Comparison of ENCODE assay signal across 9 cellular contexts in the genomic region with DNA sequence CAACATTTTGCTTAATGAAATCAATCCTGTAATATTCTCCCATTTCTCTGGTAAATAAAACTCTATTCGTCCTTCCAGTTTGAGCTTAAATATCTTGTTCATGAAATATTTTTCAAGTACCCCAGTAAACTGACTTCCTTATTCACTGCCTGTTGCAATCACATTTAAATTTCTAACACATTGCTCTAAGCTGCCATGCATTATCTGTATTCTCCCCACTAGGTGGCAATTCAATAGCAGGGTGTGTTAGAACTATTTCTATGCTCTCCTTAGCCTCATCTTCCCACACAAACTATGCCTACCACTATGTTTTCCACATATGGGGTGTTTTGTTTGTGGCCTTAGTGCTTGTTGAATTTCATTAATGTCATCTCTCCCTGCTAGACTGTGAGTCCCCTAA.
DNase-seq lines count a peak whose midpoint lies in the region; ATAC-seq and TF ChIP-seq lines count a peak whose summit lies in the region.
"Had no signal": no experiment of that assay in that cellular context is flagged by ENCODE, and none has a peak within 500 bp of the region (broad histone marks: within the 10 kb centered on the region; RNA-seq: fewer than 3 reads in every experiment).

No MANE protein-coding gene starts in this region.

- H2AFZ ChIP-seq in neural cell (ENCODE audit: low read depth, low read length), result no peak overlapping the region

- no peak overlapping the region for H3K27ac Mint-ChIP-seq in activated CD8-positive, alpha-beta T cell treated with anti-CD3 and anti-CD28 coated beads for 36 hours
- no peak overlapping the region for H3K27ac Mint-ChIP-seq in activated CD8-positive, alpha-beta T cell treated with anti-CD3 and anti-CD28 coated beads, Interleukin-2, amount 10 ng/mL, durations not matched to agents 7 days and 5 days
- no peak overlapping the region for H3K27ac Mint-ChIP-seq in endothelial cell (ENCODE audit: unreplicated experiment)

- TF ChIP-seq CTCF in activated CD8-positive, alpha-beta T cell treated with anti-CD3 and anti-CD28 coated beads for 36 hours (IDR thresholded peaks at IDR 0.05), result peak; percentile 14
- TF ChIP-seq CTCF in endothelial cell (IDR thresholded peaks at IDR 0.05; ENCODE audit: unreplicated experiment) (peak; percentile 34), neural cell (IDR thresholded peaks at IDR 0.05; ENCODE audit: poor library complexity, severe bottlenecking) (peak; percentile 66)

- no peaks in the 10 kb centered on the region for H3K79me2 ChIP-seq in neural cell (replicated peaks; ENCODE audit: insufficient read depth, low read length)

- TF ChIP-seq EP300 in neural cell (conservative IDR thresholded peaks at IDR 0.05; ENCODE audit: poor library complexity, severe bottlenecking), result no peak

- H3K27ac ChIP-seq in neural cell (ENCODE audit: low read length), result no peak overlapping the region
- H3K27ac ChIP-seq: skin epidermis had no signal

- no peaks in the 10 kb centered on the region for H3K27me3 ChIP-seq in neural cell (ENCODE audit: insufficient read depth, low read depth, low read length)

- no peaks in the 10 kb centered on the region for H3F3A ChIP-seq in neural cell (ENCODE audit: insufficient read depth, low read length, poor library complexity, severe bottlenecking)

- H3K9me3 ChIP-seq in neural cell (ENCODE audit: low read length), result no peaks in the 10 kb centered on the region

- H3K9ac ChIP-seq in neural cell (ENCODE audit: low read length), result no peak overlapping the region

- DNase-seq in activated CD8-positive, alpha-beta T cell treated with anti-CD3 and anti-CD28 coated beads for 36 hours, result no peak
- no peak for DNase-seq in activated CD8-positive, alpha-beta T cell treated with anti-CD3 and anti-CD28 coated beads, Interleukin-2, amount 10 ng/mL, durations not matched to agents 7 days and 5 days
- DNase-seq in NCI-H526 treated with DMSO at 0.1 percent for 48 hours (lab: John Stamatoyannopoulos, UW) (peak; percentile 16), endothelial cell (ENCODE audit: low spot score) (no peak)
- no peak for DNase-seq in stimulated activated CD4-positive, alpha-beta T cell treated with anti-CD3 and anti-CD28 coated beads, Interleukin-15, amount 100 ng/mL, for 24 hours

- no peak overlapping the region for H3K4me3 Mint-ChIP-seq in activated CD8-positive, alpha-beta T cell treated with anti-CD3 and anti-CD28 coated beads for 36 hours
- H3K4me3 Mint-ChIP-seq in activated CD8-positive, alpha-beta T cell treated with anti-CD3 and anti-CD28 coated beads, Interleukin-2, amount 10 ng/mL, durations not matched to agents 7 days and 5 days, result no peak overlapping the region
- H3K4me3 Mint-ChIP-seq in endothelial cell (ENCODE audit: unreplicated experiment), result no peak overlapping the region

- no peaks in the 10 kb centered on the region for H3K9me2 ChIP-seq in neural cell (ENCODE audit: insufficient read depth, low read length)

- H3K36me3 ChIP-seq in neural cell (ENCODE audit: insufficient read depth, low read length), result no peaks in the 10 kb centered on the region

- no peaks in the 10 kb centered on the region for H3K9me3 Mint-ChIP-seq in activated CD8-positive, alpha-beta T cell treated with anti-CD3 and anti-CD28 coated beads for 36 hours
- no peaks in the 10 kb centered on the region for H3K9me3 Mint-ChIP-seq in activated CD8-positive, alpha-beta T cell treated with anti-CD3 and anti-CD28 coated beads, Interleukin-2, amount 10 ng/mL, durations not matched to agents 7 days and 5 days (ENCODE audit: insufficient read depth)
- H3K9me3 Mint-ChIP-seq in endothelial cell (ENCODE audit: unreplicated experiment), result no peaks in the 10 kb centered on the region

- CTCF ChIA-PET in activated CD8-positive, alpha-beta T cell treated with anti-CD3 and anti-CD28 coated beads for 36 hours (lab: Charles Lee), result no interaction called here
- CTCF ChIA-PET in activated CD8-positive, alpha-beta T cell treated with anti-CD3 and anti-CD28 coated beads, Interleukin-2, amount 10 ng/mL, durations not matched to agents 7 days and 5 days (lab: Charles Lee), result no interaction called here

- TF ChIP-seq RAD21 in neural cell (conservative IDR thresholded peaks at IDR 0.05), result peak; percentile 71

- no peak for ATAC-seq in activated CD8-positive, alpha-beta T cell treated with anti-CD3 and anti-CD28 coated beads for 36 hours
- ATAC-seq in activated CD8-positive, alpha-beta T cell treated with anti-CD3 and anti-CD28 coated beads, Interleukin-2, amount 10 ng/mL, durations not matched to agents 7 days and 5 days, result no peak
- no peak for ATAC-seq in HG03442 (IDR thresholded peaks at IDR 0.05; ENCODE audit: unreplicated experiment)
- ATAC-seq in HG02610 (IDR thresholded peaks at IDR 0.05; ENCODE audit: unreplicated experiment), result no peak

- no peaks in the 10 kb centered on the region for H4K20me1 ChIP-seq in neural cell (ENCODE audit: insufficient read depth)

- H3K36me3 Mint-ChIP-seq in activated CD8-positive, alpha-beta T cell treated with anti-CD3 and anti-CD28 coated beads for 36 hours (ENCODE audit: low read depth), result no peaks in the 10 kb centered on the region
- H3K36me3 Mint-ChIP-seq in activated CD8-positive, alpha-beta T cell treated with anti-CD3 and anti-CD28 coated beads, Interleukin-2, amount 10 ng/mL, durations not matched to agents 7 days and 5 days (ENCODE audit: low read depth), result no peaks in the 10 kb centered on the region
- no peaks in the 10 kb centered on the region for H3K36me3 Mint-ChIP-seq in endothelial cell (ENCODE audit: low read depth, unreplicated experiment)

- no peaks in the 10 kb centered on the region for H3K4me1 Mint-ChIP-seq in activated CD8-positive, alpha-beta T cell treated with anti-CD3 and anti-CD28 coated beads for 36 hours (ENCODE audit: low read depth)
- no peaks in the 10 kb centered on the region for H3K4me1 Mint-ChIP-seq in activated CD8-positive, alpha-beta T cell treated with anti-CD3 and anti-CD28 coated beads, Interleukin-2, amount 10 ng/mL, durations not matched to agents 7 days and 5 days (ENCODE audit: low read depth)
- H3K4me1 Mint-ChIP-seq in endothelial cell (ENCODE audit: unreplicated experiment), result peaks cover 14% of the 10 kb centered on the region

- H3K27me3 Mint-ChIP-seq in activated CD8-positive, alpha-beta T cell treated with anti-CD3 and anti-CD28 coated beads for 36 hours, result no peaks in the 10 kb centered on the region
- H3K27me3 Mint-ChIP-seq in activated CD8-positive, alpha-beta T cell treated with anti-CD3 and anti-CD28 coated beads, Interleukin-2, amount 10 ng/mL, durations not matched to agents 7 days and 5 days (ENCODE audit: low read depth), result no peaks in the 10 kb centered on the region
- H3K27me3 Mint-ChIP-seq in endothelial cell (ENCODE audit: unreplicated experiment), result no peaks in the 10 kb centered on the region

- POLR2A ChIA-PET in activated CD8-positive, alpha-beta T cell treated with anti-CD3 and anti-CD28 coated beads for 36 hours (lab: Charles Lee), result no interaction called here
- POLR2A ChIA-PET in activated CD8-positive, alpha-beta T cell treated with anti-CD3 and anti-CD28 coated beads, Interleukin-2, amount 10 ng/mL, durations not matched to agents 7 days and 5 days (lab: Charles Lee), result no interaction called here

- H3K4me3 ChIP-seq in neural cell (ENCODE audit: low read length), result no peak overlapping the region
- H3K4me3 ChIP-seq: skin epidermis had no signal

- no peak overlapping the region for H3K4me2 ChIP-seq in neural cell (ENCODE audit: low read length)

- intact Hi-C loops in activated CD8-positive, alpha-beta T cell treated with anti-CD3 and anti-CD28 coated beads for 36 hours (cut with micrococcal nuclease), result no loop called here

TF ChIP-seq in neural cell, 6 proteins besides CTCF, POLR2A, EP300 and RAD21:
- TF ChIP-seq EZH2 (IDR thresholded peaks at IDR 0.05; ENCODE audit: borderline replicate concordance, insufficient read depth, low read length, poor library complexity, severe bottlenecking), result no peak
- no peak for TF ChIP-seq REST (IDR thresholded peaks at IDR 0.05; ENCODE audit: borderline replicate concordance)
- peak; percentile 75 for TF ChIP-seq SMC3 (conservative IDR thresholded peaks at IDR 0.05; ENCODE audit: poor library complexity)
- TF ChIP-seq POLR2AphosphoS5 (IDR thresholded peaks at IDR 0.05), result no peak
- TF ChIP-seq MXI1 (conservative IDR thresholded peaks at IDR 0.05; ENCODE audit: poor library complexity, severe bottlenecking), result no peak

Comparison
In these comparisons a context has a peak if more than half of its experiments do, and no peak if none do; other contexts are left out.
1. CTCF ChIP-seq: peak in every context shown above with its lines; median percentile 66 in neural cell; 34 in endothelial cell; 14 in activated CD8-positive, alpha-beta T cell treated with anti-CD3 and anti-CD28 coated beads for 36 hours.